ENCODE assay signal across 27 cellular contexts in the genomic region with DNA sequence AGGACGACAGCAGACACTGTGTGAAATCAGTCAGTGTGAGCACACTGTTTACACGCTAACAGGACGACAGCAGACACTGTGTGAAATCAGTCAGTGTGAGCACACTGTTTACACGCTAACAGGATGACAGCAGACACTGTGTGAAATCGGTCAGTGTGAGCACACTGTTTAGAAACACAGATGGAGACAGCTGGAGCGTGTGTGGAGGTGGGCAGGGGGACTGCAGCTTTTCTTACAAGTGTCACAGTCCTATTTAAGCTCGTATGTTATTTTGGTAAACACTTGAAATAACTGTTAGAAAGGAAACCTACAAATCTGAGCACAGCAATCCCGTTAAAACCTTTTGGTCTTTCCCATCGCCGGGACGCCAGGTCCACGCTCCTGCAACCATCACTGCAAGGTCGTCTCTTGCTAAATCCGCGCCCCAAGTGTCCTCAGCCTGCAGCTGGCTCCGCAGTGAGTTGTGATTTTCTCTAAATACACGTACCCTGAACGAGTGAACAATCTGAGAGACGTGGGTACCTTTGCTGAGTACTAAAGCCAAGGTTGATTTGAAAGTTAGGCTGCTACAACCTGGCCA.
"Had no signal": no experiment of that assay in that cellular context is flagged by ENCODE, and none has a peak within 500 bp of the region (broad histone marks: within the 10 kb centered on the region; RNA-seq: fewer than 3 reads in every experiment).

No MANE protein-coding gene starts in this region.

- H3K4me1 ChIP-seq: pancreas, right lobe of liver, testis had no signal

- H3K9me3 ChIP-seq: esophagus muscularis mucosa, gastroesophageal sphincter, mucosa of descending colon, pancreas, right lobe of liver, testis had no signal

- FAIRE-seq: endothelial cell of umbilical vein, pancreas had no signal

- H3K4me1 Mint-ChIP-seq: central memory CD8-positive, alpha-beta T cell; mesothelial cell of epicardium had no signal

- H3K27ac Mint-ChIP-seq: mesothelial cell of epicardium; nephron progenitor cell; stimulated activated memory B cell treated with anti-CD40 and anti-IgM and Interleukin-4, amounts not matched to agents 10 μg/mL and 1 μg/mL and 100 μg/mL, for 72 hours; type B pancreatic cell had no signal

- H3K27ac ChIP-seq: coronary artery, esophagus muscularis mucosa, foreskin keratinocyte, gastroesophageal sphincter, heart right ventricle, pancreas, right lobe of liver, testis, tibial artery had no signal

- H3K36me3 Mint-ChIP-seq: mesothelial cell of epicardium; naive B cell; stimulated activated memory B cell treated with anti-CD40 and anti-IgM and Interleukin-4, amounts not matched to agents 10 μg/mL and 1 μg/mL and 100 μg/mL, for 72 hours; type B pancreatic cell had no signal

- DNase-seq: dermis blood vessel endothelial cell; effector memory CD4-positive, alpha-beta T cell; foreskin keratinocyte; heart right ventricle; hippocampal formation; islet precursor cell; mesenchymal stem cell; naive B cell; nephron progenitor cell; occipital lobe; stimulated activated CD4-positive, alpha-beta T cell treated with anti-CD3 and anti-CD28 coated beads, Interleukin-4, amount 100 ng/mL, for 4 hours; stimulated activated naive CD8-positive, alpha-beta T cell treated with anti-CD3 and anti-CD28 coated beads, Interleukin-15, Interleukin-2, amounts not matched to agents 100 U/mL and 50 U/mL, for 24 hours; substantia nigra; testis; tibial artery had no signal

- H3K4me3 Mint-ChIP-seq: central memory CD8-positive, alpha-beta T cell; mesothelial cell of epicardium; naive B cell; nephron progenitor cell; stimulated activated memory B cell treated with anti-CD40 and anti-IgM and Interleukin-4, amounts not matched to agents 10 μg/mL and 1 μg/mL and 100 μg/mL, for 72 hours; type B pancreatic cell had no signal

- H3K9me3 Mint-ChIP-seq: central memory CD8-positive, alpha-beta T cell; mesothelial cell of epicardium; naive B cell; nephron progenitor cell; stimulated activated memory B cell treated with anti-CD40 and anti-IgM and Interleukin-4, amounts not matched to agents 10 μg/mL and 1 μg/mL and 100 μg/mL, for 72 hours; type B pancreatic cell had no signal

- H3K36me3 ChIP-seq: esophagus muscularis mucosa, gastroesophageal sphincter, heart right ventricle, pancreas, right lobe of liver, tibial artery had no signal

- H3K27me3 Mint-ChIP-seq: naive B cell; stimulated activated memory B cell treated with anti-CD40 and anti-IgM and Interleukin-4, amounts not matched to agents 10 μg/mL and 1 μg/mL and 100 μg/mL, for 72 hours had no signal

- H3K4me3 ChIP-seq: coronary artery, esophagus muscularis mucosa, gastroesophageal sphincter, heart right ventricle, mucosa of descending colon, pancreas, right lobe of liver, testis, tibial artery had no signal

- H3K27me3 ChIP-seq: right lobe of liver, testis, tibial artery had no signal

- ATAC-seq: foreskin keratinocyte; gastroesophageal sphincter; heart right ventricle; left lobe of liver; mucosa of descending colon; pancreas; stimulated activated memory B cell treated with anti-CD40 and anti-IgM and Interleukin-4, amounts not matched to agents 10 μg/mL and 1 μg/mL and 100 μg/mL, for 72 hours; stimulated activated naive CD8-positive, alpha-beta T cell treated with anti-CD3 and anti-CD28 coated beads, Interleukin-15, Interleukin-2, amounts not matched to agents 100 U/mL and 50 U/mL, for 24 hours had no signal
